8 cellular contexts compared by ENCODE assay signal in genomic region chr17:35063514-35064223, GRCh38. TPM values are rescaled to one million over a fixed set of nuclear protein-coding genes. Genes with fewer than 3 reads are reported as not detected.
A peak's percentile ranks its signal among the peaks of the same experiment; 100 is the strongest.
DNase-seq lines count a peak whose midpoint lies in the region; ATAC-seq and TF ChIP-seq lines count a peak whose summit lies in the region.

TSS of gene RFFL (minus strand) at chr17:35063707. CDS start at chr17:35026553, 37,154 bp downstream.

- H2AFZ ChIP-seq in KMS-11 (ENCODE audit: low read depth): no peak within 1 kb of the TSS

- 1% methylated on average over 6 of the region's 6 CpGs for WGBS in suprapubic skin

- peak; percentile 79 for ATAC-seq in GM21737 (IDR thresholded peaks at IDR 0.05; ENCODE audit: unreplicated experiment)

- peaks cover 57% of the 10 kb centered on the region for H3K4me1 Mint-ChIP-seq in activated naive CD4-positive, alpha-beta T cell treated with anti-CD3 and anti-CD28 coated beads, Interleukin-2, amount 10 ng/mL, durations not matched to agents 7 days and 5 days

- H3K36me3 ChIP-seq in KMS-11 (ENCODE audit: insufficient read depth) (no peaks in the 10 kb centered on the region), SJCRH30 (no peaks in the 10 kb centered on the region), suprapubic skin (no peaks in the 10 kb centered on the region)

- H3K9ac ChIP-seq in KMS-11: peak within 1 kb of the TSS; percentile 66

- no peak for TF ChIP-seq EP300 in suprapubic skin (IDR thresholded peaks at IDR 0.05)

- CTCF ChIA-PET in activated naive CD4-positive, alpha-beta T cell treated with anti-CD3 and anti-CD28 coated beads, Interleukin-2, amount 10 ng/mL, durations not matched to agents 7 days and 5 days (lab: Charles Lee): interaction anchor here (0.7 to 2.7 kb wide), 17 partner anchors 10 to 69 kb away, joined by 3 to 20 read pairs (median 5); no protein-coding TSS in a partner anchor

- H3K27me3 Mint-ChIP-seq in activated naive CD4-positive, alpha-beta T cell treated with anti-CD3 and anti-CD28 coated beads, Interleukin-2, amount 10 ng/mL, durations not matched to agents 7 days and 5 days: no peaks in the 10 kb centered on the region

- peak within 1 kb of the TSS; percentile 35 for H3K4me3 Mint-ChIP-seq in activated naive CD4-positive, alpha-beta T cell treated with anti-CD3 and anti-CD28 coated beads, Interleukin-2, amount 10 ng/mL, durations not matched to agents 7 days and 5 days

- H3K9me3 ChIP-seq in SJCRH30 (replicated peaks) (no peaks in the 10 kb centered on the region), suprapubic skin (no peaks in the 10 kb centered on the region)

- H3K4me3 ChIP-seq in KMS-11 (IDR thresholded peaks at IDR 0.05; ENCODE audit: insufficient read depth, low read depth, low read length) (no peak within 1 kb of the TSS), SJCRH30 (peak within 1 kb of the TSS; percentile 46), suprapubic skin (peak within 1 kb of the TSS; percentile 35)

- H3K27ac ChIP-seq in KMS-11 (peak within 1 kb of the TSS; percentile 95), SJCRH30 (peak within 1 kb of the TSS; percentile 55), suprapubic skin (peak within 1 kb of the TSS; percentile 90)

- H3K27me3 ChIP-seq in KMS-11 (ENCODE audit: insufficient read depth, low read depth) (no peaks in the 10 kb centered on the region), SJCRH30 (no peaks in the 10 kb centered on the region), suprapubic skin (no peaks in the 10 kb centered on the region)

- peak within 1 kb of the TSS; percentile 92 for H3K27ac Mint-ChIP-seq in activated naive CD4-positive, alpha-beta T cell treated with anti-CD3 and anti-CD28 coated beads, Interleukin-2, amount 10 ng/mL, durations not matched to agents 7 days and 5 days

- no peaks in the 10 kb centered on the region for H3K79me2 ChIP-seq in KMS-11 (ENCODE audit: insufficient read depth, low read depth)

- DNase-seq in Daoy (ENCODE audit: low read depth) (peak; percentile 98), SJCRH30 (peak; percentile 90 to 93), globus pallidus (ENCODE audit: low spot score) (peak; percentile 98), occipital lobe (lab: John Stamatoyannopoulos, UW) (peak; percentile 81), suprapubic skin (ENCODE audit: low spot score in 2 of 2) (peak; percentile 93 to 94)
- DNase-seq in activated naive CD4-positive, alpha-beta T cell treated with anti-CD3 and anti-CD28 coated beads, Interleukin-2, amount 10 ng/mL, durations not matched to agents 7 days and 5 days: peak; percentile 91

- H3K4me1 ChIP-seq in KMS-11 (ENCODE audit: low read depth, poor library complexity, severe bottlenecking) (peaks cover 58% of the 10 kb centered on the region), SJCRH30 (peaks cover 13% of the 10 kb centered on the region), suprapubic skin (peaks cover 18% of the 10 kb centered on the region)

- TF ChIP-seq CTCF in KMS-11 (conservative IDR thresholded peaks at IDR 0.05; ENCODE audit: low read depth, low read length): no peak
- no peak for TF ChIP-seq CTCF in suprapubic skin (IDR thresholded peaks at IDR 0.05)

- peak within 1 kb of the TSS; percentile 85 for H3K4me2 ChIP-seq in KMS-11

- H3K36me3 Mint-ChIP-seq in activated naive CD4-positive, alpha-beta T cell treated with anti-CD3 and anti-CD28 coated beads, Interleukin-2, amount 10 ng/mL, durations not matched to agents 7 days and 5 days: peaks cover 31% of the 10 kb centered on the region

- no peaks in the 10 kb centered on the region for H3K9me3 Mint-ChIP-seq in activated naive CD4-positive, alpha-beta T cell treated with anti-CD3 and anti-CD28 coated beads, Interleukin-2, amount 10 ng/mL, durations not matched to agents 7 days and 5 days

- no peaks in the 10 kb centered on the region for H4K20me1 ChIP-seq in KMS-11 (ENCODE audit: insufficient read depth)

- peak in 1 of 2 donors; percentile 40 for TF ChIP-seq POLR2A in suprapubic skin (IDR thresholded peaks at IDR 0.05)

RNA-seq across cellular contexts. Expression of gene RFFL, which starts in this region (rescaled TPM):
- total RNA-seq in Daoy (2014; rRNA removed; shearing (Covaris generic)): 16.8 and 17.0 TPM in 2 replicates
- 10.9 and 13.7 TPM in 2 replicates for total RNA-seq in SJCRH30 (2014; rRNA removed; shearing (Covaris generic))
- total RNA-seq in occipital lobe (7.8 TPM), suprapubic skin (10 to 100 TPM; 12.8 to 24.0 (median 16.6) TPM)
